ENCODE assay signal across 20 cellular contexts in genomic region chr1:67847466-67847865, GRCh38. TPM values are rescaled to one million over a fixed set of nuclear protein-coding genes. Genes with fewer than 3 reads are reported as not detected.
DNase-seq lines count a peak whose midpoint lies in the region; ATAC-seq, FAIRE-seq and TF ChIP-seq lines count a peak whose summit lies in the region.
"Had no signal": no experiment of that assay in that cellular context is flagged by ENCODE, and none has a peak within 500 bp of the region (broad histone marks: within the 10 kb centered on the region; RNA-seq: fewer than 3 reads in every experiment).

No MANE protein-coding gene starts in this region.

- no peak overlapping the region for H3K4me3 ChIP-seq in astrocyte (ENCODE audit: insufficient read depth, low read depth, low read length)
- H3K4me3 ChIP-seq: K562, PC-9 had no signal

- FAIRE-seq in astrocyte (lab: Jason Lieb, UNC): peak; percentile 26
- FAIRE-seq: A204.1, GM18507, HTR-8/SVneo, K562 had no signal

- no peaks in the 10 kb centered on the region for H3K9me3 ChIP-seq in astrocyte (ENCODE audit: insufficient read depth, low read depth, low read length)

- H2AFZ ChIP-seq in astrocyte (ENCODE audit: low read depth, low read length): no peak overlapping the region
- H2AFZ ChIP-seq: PC-9 had no signal

- H3K9me3 Mint-ChIP-seq in astrocyte (ENCODE audit: unreplicated experiment): no peaks in the 10 kb centered on the region
- no peaks in the 10 kb centered on the region for H3K9me3 Mint-ChIP-seq in activated naive CD8-positive, alpha-beta T cell treated with anti-CD3 and anti-CD28 coated beads for 36 hours
- H3K9me3 Mint-ChIP-seq: H9 had no signal

- H3K4me3 Mint-ChIP-seq in astrocyte (ENCODE audit: unreplicated experiment): no peak overlapping the region
- no peak overlapping the region for H3K4me3 Mint-ChIP-seq in activated naive CD8-positive, alpha-beta T cell treated with anti-CD3 and anti-CD28 coated beads for 36 hours
- H3K4me3 Mint-ChIP-seq: H9 had no signal

- H3K27me3 ChIP-seq in astrocyte (ENCODE audit: insufficient read depth, low read length): no peaks in the 10 kb centered on the region

- no peaks in the 10 kb centered on the region for H3K36me3 Mint-ChIP-seq in astrocyte (ENCODE audit: low read depth, unreplicated experiment)
- no peaks in the 10 kb centered on the region for H3K36me3 Mint-ChIP-seq in activated naive CD8-positive, alpha-beta T cell treated with anti-CD3 and anti-CD28 coated beads for 36 hours

- TF ChIP-seq CTCF in astrocyte (IDR thresholded peaks at IDR 0.05; ENCODE audit: insufficient read depth, low read depth, low read length): no peak

- H3K27me3 Mint-ChIP-seq in astrocyte (ENCODE audit: low read depth, unreplicated experiment): no peaks in the 10 kb centered on the region
- H3K27me3 Mint-ChIP-seq in activated naive CD8-positive, alpha-beta T cell treated with anti-CD3 and anti-CD28 coated beads for 36 hours: peaks cover 34% of the 10 kb centered on the region

- peaks cover 16% of the 10 kb centered on the region for H3K4me1 ChIP-seq in astrocyte (ENCODE audit: insufficient read depth, low read length)

- H3K4me1 Mint-ChIP-seq in astrocyte (ENCODE audit: low read depth, unreplicated experiment): peaks cover 11% of the 10 kb centered on the region
- H3K4me1 Mint-ChIP-seq in activated naive CD8-positive, alpha-beta T cell treated with anti-CD3 and anti-CD28 coated beads for 36 hours: no peaks in the 10 kb centered on the region

- no peak overlapping the region for H3K9ac ChIP-seq in astrocyte (ENCODE audit: low read length)

- peak; percentile 25 for ATAC-seq in esophagus mucosa
- ATAC-seq: K562, Right ventricle myocardium inferior had no signal

- no peak overlapping the region for H3K4me2 ChIP-seq in astrocyte (ENCODE audit: low read length)
- H3K4me2 ChIP-seq: PC-9 had no signal

- no peak overlapping the region for H3K27ac ChIP-seq in astrocyte (ENCODE audit: low read depth, low read length)
- H3K27ac ChIP-seq: PC-9 had no signal

- H3K36me3 ChIP-seq in astrocyte (ENCODE audit: insufficient read depth, low read length): no peaks in the 10 kb centered on the region

- H3K27ac Mint-ChIP-seq in astrocyte (ENCODE audit: unreplicated experiment): no peak overlapping the region
- H3K27ac Mint-ChIP-seq in activated naive CD8-positive, alpha-beta T cell treated with anti-CD3 and anti-CD28 coated beads for 36 hours: no peak overlapping the region
- H3K27ac Mint-ChIP-seq: H9 had no signal

- no peaks in the 10 kb centered on the region for H3K79me2 ChIP-seq in astrocyte (ENCODE audit: insufficient read depth, low read length)

- no peaks in the 10 kb centered on the region for H4K20me1 ChIP-seq in astrocyte (ENCODE audit: insufficient read depth, low read length)

- DNase-seq in EH (ENCODE audit: low read depth) (peak; percentile 20), astrocyte (ENCODE audit: low read depth) (peak; percentile 77), lung microvascular endothelial cell (ENCODE audit: low read depth in 2 of 2) (peak; percentile 95 to 96), HPDE6-E6E7 (ENCODE audit: extremely low spot score) (no peak), OCI-M2 (lab: John Stamatoyannopoulos, UW; ENCODE audit: unreplicated experiment) (no peak)
- no peak for DNase-seq in activated naive CD4-positive, alpha-beta T cell treated with anti-CD3 and anti-CD28 coated beads, Interleukin-2, amount 50 U/mL, for 16 hours
- DNase-seq in activated naive CD8-positive, alpha-beta T cell treated with anti-CD3 and anti-CD28 coated beads for 36 hours: no peak
- DNase-seq: C1 segment of cervical spinal cord; H9; NCI-H1092; NCI-H226; NCI-H526; NK-92 treated with Interleukin-12 subunit alpha and Interleukin-12 subunit beta, amount 100 ng/mL, for 24 hours; PC-9 had no signal

RNA-seq across cellular contexts. Expression of gene GNG12, which starts 14.2 kb away (rescaled TPM):
- 96.8 and 101 TPM in 2 replicates for total RNA-seq in astrocyte
- 73.2 TPM for total RNA-seq in esophagus mucosa
- 149 and 229 TPM in 2 replicates for total RNA-seq in lung microvascular endothelial cell
- under 1 TPM; 0.43 to 0.60 TPM for total RNA-seq in activated naive CD8-positive, alpha-beta T cell treated with anti-CD3 and anti-CD28 coated beads for 36 hours

Comparison
In these comparisons a context has a peak if more than half of its experiments do, and no peak if none do; other contexts are left out.
1. DNase-seq: peak in EH (single experiment), astrocyte (single experiment) and lung microvascular endothelial cell (2 of 2); none in activated naive CD4-positive, alpha-beta T cell treated with anti-CD3 and anti-CD28 coated beads, Interleukin-2, amount 50 U/mL, for 16 hours (single experiment), HPDE6-E6E7 (single experiment), OCI-M2 (single experiment) and activated naive CD8-positive, alpha-beta T cell treated with anti-CD3 and anti-CD28 coated beads for 36 hours (single experiment).
2. RNA of gene GNG12, which starts 14.2 kb away (total RNA-seq): 149 to 229 TPM in lung microvascular endothelial cell, 96.8 to 101 TPM in astrocyte and 73.2 TPM in esophagus mucosa (single experiment); 0.43 to 0.60 TPM in activated naive CD8-positive, alpha-beta T cell treated with anti-CD3 and anti-CD28 coated beads for 36 hours; every median in the first group is over 10 times any median in the second.